8 cellular contexts compared by ENCODE assay signal in the genomic region with DNA sequence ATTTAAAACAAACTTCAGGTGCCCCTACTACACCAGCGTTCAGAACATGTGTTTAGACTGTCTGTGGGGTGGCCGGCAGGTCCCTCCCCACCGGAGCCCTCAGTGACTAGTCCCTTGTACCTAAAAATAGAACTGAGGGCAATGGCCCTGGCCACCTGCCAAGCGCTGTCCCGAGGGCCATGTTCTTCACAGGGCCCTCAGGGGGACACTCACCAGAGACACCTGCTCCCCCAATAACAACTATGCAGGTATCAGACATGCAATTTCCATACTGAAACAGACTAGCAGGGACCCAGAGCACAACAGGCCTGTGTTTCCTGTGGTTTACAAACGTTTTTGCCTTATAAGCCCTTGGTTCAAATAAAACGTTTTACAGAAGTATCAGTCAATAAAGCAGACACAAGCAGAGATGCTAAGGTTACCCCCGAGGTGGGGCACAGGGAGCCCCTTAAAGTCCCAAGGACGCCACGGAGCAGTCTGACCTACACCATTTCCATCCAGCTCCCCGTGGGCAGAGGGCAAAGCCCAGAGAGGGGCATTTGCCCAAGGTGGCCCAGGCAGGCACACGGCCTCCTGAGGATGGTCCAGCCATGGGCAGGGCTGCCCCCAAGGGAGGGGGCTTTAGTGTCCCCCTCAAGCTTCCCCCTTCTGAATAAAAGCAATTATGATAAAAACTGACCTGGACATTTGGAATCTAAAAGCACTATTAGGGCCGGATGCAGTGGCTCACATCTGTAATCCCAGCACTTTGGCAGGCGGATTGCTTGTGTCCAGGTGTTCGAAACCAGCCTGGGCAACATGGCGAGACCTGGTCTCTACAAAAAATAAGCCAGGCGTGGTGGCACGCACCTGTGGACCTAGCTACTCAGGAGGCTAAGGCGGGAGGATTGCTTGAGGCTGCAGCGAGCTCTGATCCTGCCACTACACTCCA. TPM values are rescaled to one million over a fixed set of nuclear protein-coding genes. Genes with fewer than 3 reads are reported as not detected.
DNase-seq lines count a peak whose midpoint lies in the region; ATAC-seq, FAIRE-seq and TF ChIP-seq lines count a peak whose summit lies in the region.

No MANE protein-coding gene starts in this region.

- DNase-seq in AG08396 (ENCODE audit: low spot score) = peak; percentile 3
- peak; percentile 57 for DNase-seq in GM20000 (ENCODE audit: low spot score)
- peak; percentile 85 for DNase-seq in Right ventricle myocardium inferior (ENCODE audit: missing footprints)
- no peak for DNase-seq in NOMO-1 (lab: John Stamatoyannopoulos, UW; ENCODE audit: unreplicated experiment in 2 of 2)
- DNase-seq in RCC 7860 (ENCODE audit: low spot score) = no peak
- DNase-seq in ascending aorta (ENCODE audit: low spot score in 2 of 2) = no peak
- no peak for DNase-seq in occipital lobe (lab: John Stamatoyannopoulos, UW)

- H3K79me2 ChIP-seq in Loucy (ENCODE audit: insufficient read depth, low read length) = no peaks in the 10 kb centered on the region

- H2AFZ ChIP-seq in Loucy (ENCODE audit: low read length) = peak overlapping the region; percentile 6; the same call in 1 of the 2 replicates

- intact Hi-C loops in Right ventricle myocardium inferior (cut with DNase I) = loop anchor here (1.0 to 10.0 kb wide), 2 partner anchors 8 to 54 kb away; no protein-coding TSS in a partner anchor
- intact Hi-C loops in ascending aorta (cut with DNase I) = no loop called here

- no peaks in the 10 kb centered on the region for H3K9me2 ChIP-seq in Loucy (replicated peaks; ENCODE audit: low read depth, low read length)

- H3K4me3 ChIP-seq in Loucy (ENCODE audit: low read length, poor library complexity, severe bottlenecking) = no peak overlapping the region
- H3K4me3 ChIP-seq in ascending aorta = no peak overlapping the region

- H3K9me3 ChIP-seq in Loucy (ENCODE audit: insufficient read depth, low read depth, low read length) = no peaks in the 10 kb centered on the region
- H3K9me3 ChIP-seq in ascending aorta = no peaks in the 10 kb centered on the region

- ATAC-seq in Right ventricle myocardium inferior = peak; percentile 58

- TF ChIP-seq CTCF in GM20000 (IDR thresholded peaks at IDR 0.05; ENCODE audit: extremely low read depth, missing control alignments) (no peak), Loucy (conservative IDR thresholded peaks at IDR 0.05; ENCODE audit: low read length) (no peak), ascending aorta (IDR thresholded peaks at IDR 0.05) (no peak)

- H3K36me3 ChIP-seq in Loucy (ENCODE audit: insufficient read depth, low read length) = no peaks in the 10 kb centered on the region
- no peaks in the 10 kb centered on the region for H3K36me3 ChIP-seq in ascending aorta

- H3K4me1 ChIP-seq in Loucy (ENCODE audit: insufficient read depth, low read length, poor library complexity, severe bottlenecking) = peaks cover 5% of the 10 kb centered on the region
- no peaks in the 10 kb centered on the region for H3K4me1 ChIP-seq in ascending aorta

- FAIRE-seq in RCC 7860 (lab: Jason Lieb, UNC) = no peak

- H4K20me1 ChIP-seq in Loucy (ENCODE audit: insufficient read depth, low read length, poor library complexity, severe bottlenecking) = no peaks in the 10 kb centered on the region

- H3K27me3 ChIP-seq in Loucy (ENCODE audit: insufficient read depth, low read length, poor library complexity, severe bottlenecking) (no peaks in the 10 kb centered on the region), ascending aorta (no peaks in the 10 kb centered on the region)

- no peak overlapping the region for H3K9ac ChIP-seq in Loucy (ENCODE audit: low read depth, low read length, poor library complexity, severe bottlenecking)

- no peak overlapping the region for H3K27ac ChIP-seq in ascending aorta

- H3K4me2 ChIP-seq in Loucy (ENCODE audit: low read depth, low read length, poor library complexity, severe bottlenecking) = no peak overlapping the region

- H3F3A ChIP-seq in Loucy (ENCODE audit: low read depth) = no peaks in the 10 kb centered on the region

RNA-seq across cellular contexts. Expression of a gene that starts 0.9 kb away (rescaled TPM):
- total RNA-seq in Right ventricle myocardium inferior (261 TPM), ascending aorta (not detected), occipital lobe (0.78 TPM)

RNA-seq across cellular contexts. Expression of a gene that starts 59.6 kb away (rescaled TPM):
- 2.5 TPM for total RNA-seq in Right ventricle myocardium inferior
- not detected for total RNA-seq in ascending aorta
- 5.0 TPM for total RNA-seq in occipital lobe

Comparison
In these comparisons a context has a peak if more than half of its experiments do, and no peak if none do; other contexts are left out.
1. DNase-seq: peak in AG08396 (single experiment), GM20000 (single experiment) and Right ventricle myocardium inferior (single experiment); none in NOMO-1 (0 of 2), RCC 7860 (single experiment), ascending aorta (0 of 2) and occipital lobe (single experiment).
2. RNA of a gene that starts 0.9 kb away (total RNA-seq): 261 TPM in Right ventricle myocardium inferior (single experiment); 0.78 TPM in occipital lobe (single experiment) and not detected in ascending aorta (single experiment); every median in the first group is over 100 times any median in the second.